Comparison of ENCODE assay signal across 22 cellular contexts in the genomic region with DNA sequence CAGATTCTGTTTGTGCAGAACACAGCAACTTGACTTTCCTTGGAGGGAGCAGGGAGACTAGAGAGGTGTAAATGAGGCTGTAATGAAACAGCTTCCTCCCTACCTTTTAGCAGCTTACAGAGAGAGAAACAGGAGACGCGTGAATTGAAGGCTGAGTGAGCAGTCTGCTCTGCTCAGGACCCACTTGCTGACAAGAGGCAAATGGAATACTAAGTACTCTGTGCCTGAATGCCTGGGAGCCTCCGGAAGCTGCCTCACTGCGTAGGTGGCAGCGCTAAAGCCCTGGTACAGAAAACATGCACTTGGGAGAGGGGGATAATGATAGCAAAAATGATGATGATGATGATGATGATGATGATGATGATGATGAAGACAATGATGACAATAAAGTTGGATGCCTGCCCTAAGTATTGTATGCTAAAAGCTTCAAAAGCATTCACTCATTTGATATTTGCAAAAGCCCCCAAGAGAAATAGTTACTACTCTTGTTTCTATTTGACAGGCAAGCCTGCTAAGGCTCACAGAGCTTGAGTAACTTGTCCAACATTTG.
"Had no signal": no experiment of that assay in that cellular context is flagged by ENCODE, and none has a peak within 500 bp of the region (broad histone marks: within the 10 kb centered on the region; RNA-seq: fewer than 3 reads in every experiment).

No MANE protein-coding gene starts in this region.

- H3K27ac ChIP-seq: colonic mucosa, heart right ventricle, neural progenitor cell, ovary, spleen, testis, tibial nerve, upper lobe of right lung, vagina had no signal

- H2AFZ ChIP-seq: neural progenitor cell had no signal

- H3K4me2 ChIP-seq: neural progenitor cell had no signal

- H3K36me3 ChIP-seq: colonic mucosa, heart right ventricle, neural progenitor cell, ovary, spleen, tibial nerve, upper lobe of right lung, vagina had no signal

- H3K9ac ChIP-seq: neural progenitor cell had no signal

- DNase-seq: colonic mucosa; effector CD4-positive, alpha-beta T cell; endodermal cell; erythroblast; heart right ventricle; kidney glomerular epithelial cell; mammary epithelial cell; natural killer cell; ovary; spleen; stimulated activated CD4-positive, alpha-beta T cell treated with anti-CD3 and anti-CD28 coated beads, Interleukin-15, amount 100 ng/mL, for 24 hours; stimulated activated CD4-positive, alpha-beta T cell treated with anti-CD3 and anti-CD28 coated beads, Interleukin-1b, Interleukin-23, amount 100 ng/mL, for 48 hours; stimulated activated CD4-positive, alpha-beta T cell treated with anti-CD3 and anti-CD28 coated beads, Interleukin-4, amount 100 ng/mL, for 24 hours; stimulated activated naive CD8-positive, alpha-beta T cell treated with anti-CD3 and anti-CD28 coated beads, Interleukin-15, amount 100 ng/mL, for 72 hours; testis; upper lobe of right lung had no signal

- H3K4me3 ChIP-seq: colonic mucosa, heart right ventricle, neural progenitor cell, ovary, spleen, testis, tibial nerve, upper lobe of right lung, vagina had no signal

- H3K9me3 ChIP-seq: colonic mucosa, heart right ventricle, ovary, spleen, testis, tibial nerve, upper lobe of right lung, vagina had no signal

- H3K27me3 ChIP-seq: colonic mucosa, heart right ventricle, neural progenitor cell, ovary, spleen, testis, tibial nerve, upper lobe of right lung, vagina had no signal

- H3K4me1 ChIP-seq: colonic mucosa, neural progenitor cell, spleen, testis, upper lobe of right lung, vagina had no signal

- ATAC-seq: left lobe of liver; natural killer cell; sciatic nerve; stimulated activated memory B cell treated with anti-CD40 and anti-IgM and Interleukin-4, amounts not matched to agents 10 μg/mL and 1 μg/mL and 100 μg/mL, for 72 hours; stimulated activated naive CD8-positive, alpha-beta T cell treated with anti-CD3 and anti-CD28 coated beads, Interleukin-15, amount 100 ng/mL, for 72 hours; upper lobe of right lung had no signal
